11 cellular contexts compared by ENCODE assay signal in the genomic region with DNA sequence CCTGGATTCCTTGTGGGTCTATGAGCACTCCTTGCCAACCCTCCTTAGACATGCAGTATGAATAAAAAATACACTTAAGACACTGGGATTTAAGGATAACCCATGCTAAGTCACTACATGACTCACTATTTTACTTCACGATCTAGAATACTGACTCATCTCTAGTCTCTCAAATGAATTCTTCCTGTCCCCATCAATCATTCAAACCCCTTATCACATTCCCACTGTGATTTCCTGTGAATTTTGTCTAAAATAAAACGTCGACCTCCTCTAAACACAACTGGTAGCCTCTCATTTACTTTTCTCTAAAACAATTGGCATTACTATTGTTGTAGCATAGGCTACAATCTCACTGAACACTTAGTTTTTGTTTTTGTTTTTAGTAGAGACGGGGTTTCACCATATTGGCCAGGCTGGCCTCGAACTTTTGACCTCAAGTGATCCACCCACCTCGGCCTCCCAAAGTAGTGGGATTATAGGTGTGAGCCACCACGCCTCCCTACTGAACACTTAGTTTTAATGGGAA. TPM values are rescaled to one million over a fixed set of nuclear protein-coding genes. Genes with fewer than 3 reads are reported as not detected.
DNase-seq lines count a peak whose midpoint lies in the region; ATAC-seq and TF ChIP-seq lines count a peak whose summit lies in the region.
"Had no signal": no experiment of that assay in that cellular context is flagged by ENCODE, and none has a peak within 500 bp of the region (broad histone marks: within the 10 kb centered on the region; RNA-seq: fewer than 3 reads in every experiment).

No MANE protein-coding gene starts in this region.

- peaks cover 19% of the 10 kb centered on the region for H3K36me3 Mint-ChIP-seq in stimulated activated effector memory CD8-positive, alpha-beta T cell treated with anti-CD3 and anti-CD28 coated beads, Interleukin-12 subunit alpha, Interleukin-12 subunit beta, amount 100 ng/mL, for 72 hours
- H3K36me3 Mint-ChIP-seq: activated naive CD8-positive, alpha-beta T cell had no signal

- CTCF ChIA-PET in OCI-LY7 (lab: Charles Lee; ENCODE audit: unreplicated experiment): interaction anchor here (0.6 kb wide), 1 partner anchor 311 kb away, joined by 3 read pairs; no protein-coding TSS in a partner anchor

- H2AFZ ChIP-seq in fibroblast of lung (ENCODE audit: low read length) (no peak overlapping the region), OCI-LY7 (ENCODE audit: low read length) (no peak overlapping the region)

- H3K4me3 Mint-ChIP-seq in stimulated activated effector memory CD8-positive, alpha-beta T cell treated with anti-CD3 and anti-CD28 coated beads, Interleukin-12 subunit alpha, Interleukin-12 subunit beta, amount 100 ng/mL, for 72 hours: no peak overlapping the region
- H3K4me3 Mint-ChIP-seq: activated naive CD8-positive, alpha-beta T cell had no signal

- H3K27ac Mint-ChIP-seq in stimulated activated effector memory CD8-positive, alpha-beta T cell treated with anti-CD3 and anti-CD28 coated beads, Interleukin-12 subunit alpha, Interleukin-12 subunit beta, amount 100 ng/mL, for 72 hours: peak overlapping the region; percentile 17
- H3K27ac Mint-ChIP-seq: activated naive CD8-positive, alpha-beta T cell had no signal

- peak; percentile 48 for ATAC-seq in SK-N-SH treated with all-trans-retinoic acid at 6 μM for 48 hours
- no peak for ATAC-seq in stimulated activated effector memory CD8-positive, alpha-beta T cell treated with anti-CD3 and anti-CD28 coated beads, Interleukin-12 subunit alpha, Interleukin-12 subunit beta, amount 100 ng/mL, for 72 hours
- no peak for ATAC-seq in HG03571 (IDR thresholded peaks at IDR 0.05; ENCODE audit: unreplicated experiment)
- ATAC-seq: gastroesophageal sphincter had no signal

- peaks cover 18% of the 10 kb centered on the region for H3K4me1 Mint-ChIP-seq in stimulated activated effector memory CD8-positive, alpha-beta T cell treated with anti-CD3 and anti-CD28 coated beads, Interleukin-12 subunit alpha, Interleukin-12 subunit beta, amount 100 ng/mL, for 72 hours

- H3K9me3 ChIP-seq in fibroblast of lung (ENCODE audit: control insufficient read depth, insufficient read depth, low read depth, low read length): no peaks in the 10 kb centered on the region
- no peaks in the 10 kb centered on the region for H3K9me3 ChIP-seq in OCI-LY7 (ENCODE audit: low read length)
- H3K9me3 ChIP-seq: gastroesophageal sphincter had no signal

- no peak overlapping the region for H3K27ac ChIP-seq in fibroblast of lung (ENCODE audit: insufficient read depth, low read length)
- H3K27ac ChIP-seq in OCI-LY7 (ENCODE audit: low read depth, low read length, poor library complexity, severe bottlenecking): no peak overlapping the region

- H3K4me2 ChIP-seq in fibroblast of lung (ENCODE audit: extremely low read depth, insufficient read depth, low read length): peak overlapping the region; percentile 1
- no peak overlapping the region for H3K4me2 ChIP-seq in OCI-LY7 (ENCODE audit: low read length)

- H3K4me1 ChIP-seq in fibroblast of lung (ENCODE audit: control insufficient read depth, extremely low read depth, insufficient read depth, low read length): peaks cover 4% of the 10 kb centered on the region
- H3K4me1 ChIP-seq in OCI-LY7 (ENCODE audit: insufficient read depth, low read length, poor library complexity, severe bottlenecking): no peaks in the 10 kb centered on the region

- H3K9me2 ChIP-seq in OCI-LY7 (ENCODE audit: insufficient read depth, low read length): no peaks in the 10 kb centered on the region

- H3K79me2 ChIP-seq in fibroblast of lung (ENCODE audit: control insufficient read depth, insufficient read depth, low read length): no peaks in the 10 kb centered on the region
- H3K79me2 ChIP-seq in OCI-LY7 (ENCODE audit: insufficient read depth, low read depth, low read length): 0 out of 2 replicates have a peak, but pooled peaks cover 3% of the 10 kb centered on the region

- H3K9me3 Mint-ChIP-seq in stimulated activated effector memory CD8-positive, alpha-beta T cell treated with anti-CD3 and anti-CD28 coated beads, Interleukin-12 subunit alpha, Interleukin-12 subunit beta, amount 100 ng/mL, for 72 hours: no peaks in the 10 kb centered on the region

- no peak overlapping the region for H3K9ac ChIP-seq in fibroblast of lung (ENCODE audit: insufficient read depth, low read length)

- intact Hi-C loops in OCI-LY7 (cut with micrococcal nuclease; ENCODE audit: unreplicated experiment): no loop called here

- H4K20me1 ChIP-seq in fibroblast of lung (ENCODE audit: control insufficient read depth, extremely low read depth, insufficient read depth, low read length) (no peaks in the 10 kb centered on the region), OCI-LY7 (ENCODE audit: insufficient read depth, low read length) (no peaks in the 10 kb centered on the region; the same call in 1 of the 2 replicates)

- POLR2A ChIA-PET in OCI-LY7 (lab: Charles Lee): interaction anchor here (0.7 to 1.5 kb wide), 3 partner anchors 19 to 44 kb away, joined by 3 to 5 read pairs (median 4); a partner anchor contains a TSS

- BruUV-seq in OCI-LY7 (replicated peaks; lab: Mats Ljungman, UMichigan): no TSS peak

- no peak overlapping the region for H3K4me3 ChIP-seq in fibroblast of lung (replicated peaks in 1 of 4; ENCODE audit: control extremely low read depth in 1 of 4, insufficient read depth in 1 of 4, low read depth in 3 of 4, low read length in 4 of 4)
- no peak overlapping the region for H3K4me3 ChIP-seq in OCI-LY7 (ENCODE audit: low read depth, low read length, poor library complexity, severe bottlenecking)
- H3K4me3 ChIP-seq: gastroesophageal sphincter had no signal

- H3K36me3 ChIP-seq in fibroblast of lung (ENCODE audit: control insufficient read depth, insufficient read depth, low read length) (no peaks in the 10 kb centered on the region), OCI-LY7 (ENCODE audit: insufficient read depth, low read length) (peaks cover 22% of the 10 kb centered on the region)

- no peak for TF ChIP-seq CTCF in fibroblast of lung (conservative IDR thresholded peaks at IDR 0.05 in 1 of 2, IDR thresholded peaks at IDR 0.05 in 1 of 2; ENCODE audit: low read depth in 1 of 2, low read length in 2 of 2)
- no peak for TF ChIP-seq CTCF in OCI-LY7 (conservative IDR thresholded peaks at IDR 0.05; ENCODE audit: low read length)

- DNase-seq in NCI-H2227 treated with DMSO at 0.1 percent for 48 hours (lab: John Stamatoyannopoulos, UW) (peak; percentile 12), NCI-H2227 (lab: John Stamatoyannopoulos, UW; ENCODE audit: unreplicated experiment) (no peak), fibroblast of lung (ENCODE audit: low read depth in 2 of 2) (peak; percentile 72 to 91), OCI-LY7 (ENCODE audit: low spot score) (no peak)
- no peak for DNase-seq in stimulated activated effector memory CD8-positive, alpha-beta T cell treated with anti-CD3 and anti-CD28 coated beads, Interleukin-12 subunit alpha, Interleukin-12 subunit beta, amount 100 ng/mL, for 72 hours (ENCODE audit: low spot score in 2 of 2)
- DNase-seq in activated effector memory CD4-positive, alpha-beta T cell treated with anti-CD3 and anti-CD28 coated beads, Interleukin-2, amount 50 U/mL, for 16 hours: no peak
- DNase-seq: NCI-H1092 treated with DMSO at 0.1 percent for 48 hours had no signal

- H3K27me3 ChIP-seq in fibroblast of lung (ENCODE audit: control insufficient read depth, insufficient read depth, low read length): no peaks in the 10 kb centered on the region
- H3K27me3 ChIP-seq: gastroesophageal sphincter had no signal

TF ChIP-seq in SK-N-SH treated with all-trans-retinoic acid at 6 μM for 48 hours, 23 proteins besides CTCF, POLR2A, EP300 and RAD21:
- TF ChIP-seq RARB (CRISPR knock-in tag; IDR thresholded peaks at IDR 0.05) (no peak), ISL1 (CRISPR knock-in tag; IDR thresholded peaks at IDR 0.05) (peak; percentile 68)

RNA-seq across cellular contexts. Expression of a gene that starts 3.9 kb away (rescaled TPM):
- total RNA-seq in fibroblast of lung (0.77 and 0.83 TPM in 2 replicates), OCI-LY7 (2022) (0.32 and 0.42 TPM in 2 replicates)
- 0.03 and 0.09 TPM in 2 replicates for polyA plus RNA-seq in fibroblast of lung
- 0.12 and 0.13 TPM in 2 replicates for polyA plus RNA-seq in fibroblast of lung (2012)
- not detected in 2 replicates for polyA minus RNA-seq in fibroblast of lung (ENCODE audit: low replicate concordance)
- 0.09 and 0.15 TPM in 2 replicates for total RNA-seq in OCI-LY7 (2014; rRNA removed; shearing (Covaris generic))

RNA-seq across cellular contexts. Expression of a gene that starts 19.4 kb away (rescaled TPM):
- total RNA-seq in fibroblast of lung (31.1 and 45.4 TPM in 2 replicates), OCI-LY7 (2022) (71.5 and 74.9 TPM in 2 replicates)
- polyA plus RNA-seq in fibroblast of lung: 26.0 and 35.8 TPM in 2 replicates
- polyA plus RNA-seq in fibroblast of lung (2012): 32.7 and 55.6 TPM in 2 replicates
- 0.35 TPM in 1 of 2 replicates, not detected in the other for polyA minus RNA-seq in fibroblast of lung (ENCODE audit: low replicate concordance)
- total RNA-seq in OCI-LY7 (2014; rRNA removed; shearing (Covaris generic)): 42.6 and 50.8 TPM in 2 replicates

Comparison
In these comparisons a context has a peak if more than half of its experiments do, and no peak if none do; other contexts are left out.
1. DNase-seq: peak in NCI-H2227 treated with DMSO at 0.1 percent for 48 hours (single experiment) and fibroblast of lung (2 of 2); none in NCI-H2227 (single experiment), stimulated activated effector memory CD8-positive, alpha-beta T cell treated with anti-CD3 and anti-CD28 coated beads, Interleukin-12 subunit alpha, Interleukin-12 subunit beta, amount 100 ng/mL, for 72 hours (0 of 2), OCI-LY7 (single experiment) and activated effector memory CD4-positive, alpha-beta T cell treated with anti-CD3 and anti-CD28 coated beads, Interleukin-2, amount 50 U/mL, for 16 hours (single experiment).